Comparison of ENCODE assay signal across 25 cellular contexts in the genomic region with DNA sequence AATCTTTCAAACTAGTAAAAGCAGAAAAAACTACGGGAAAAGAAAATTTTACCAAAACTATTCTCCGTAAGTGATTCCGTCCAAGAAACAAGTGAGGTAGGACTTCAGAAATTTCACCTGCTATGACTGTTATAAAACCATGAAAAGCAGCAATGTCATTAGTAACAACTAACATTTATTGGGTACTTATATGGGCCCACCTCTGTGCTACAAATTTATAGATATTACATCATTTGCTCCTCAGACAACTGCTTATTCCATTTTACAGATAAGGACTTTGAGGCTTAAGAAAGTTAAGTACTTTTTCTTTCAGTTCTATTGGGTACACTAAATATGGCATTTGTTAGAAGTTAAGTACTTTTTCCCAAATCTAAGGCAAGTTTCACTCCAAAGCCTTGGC. TPM values are rescaled to one million over a fixed set of nuclear protein-coding genes. Genes with fewer than 3 reads are reported as not detected.
"Had no signal": no experiment of that assay in that cellular context is flagged by ENCODE, and none has a peak within 500 bp of the region (broad histone marks: within the 10 kb centered on the region; RNA-seq: fewer than 3 reads in every experiment).

No MANE protein-coding gene starts in this region.

- H3K27me3 ChIP-seq: ascending aorta, breast epithelium, cardiac muscle cell, colonic mucosa, foreskin keratinocyte, gastrocnemius medialis, heart left ventricle had no signal

- H3K4me1 ChIP-seq: ascending aorta, breast epithelium, colonic mucosa, foreskin keratinocyte, gastrocnemius medialis had no signal

- DNase-seq: activated B cell treated with CpG ODN at 0.5 μM for 24 hours; activated CD4-positive, alpha-beta memory T cell treated with anti-CD3 and anti-CD28 coated beads, Interleukin-2, amount 10 ng/mL, durations not matched to agents 7 days and 5 days; activated CD4-positive, alpha-beta T cell treated with anti-CD3 and anti-CD28 coated beads for 48 hours; activated CD8-positive, alpha-beta memory T cell treated with anti-CD3 and anti-CD28 coated beads, Interleukin-2, amount 50 U/mL, for 48 hours; activated gamma-delta T cell; activated naive CD4-positive, alpha-beta T cell; activated naive CD4-positive, alpha-beta T cell treated with anti-CD3 and anti-CD28 coated beads, Interleukin-2, amount 10 ng/mL, durations not matched to agents 7 days and 5 days; activated naive CD8-positive, alpha-beta T cell treated with anti-CD3 and anti-CD28 coated beads, Interleukin-2, amount 10 ng/mL, durations not matched to agents 7 days and 5 days; activated T-cell treated with anti-CD3 and anti-CD28 coated beads for 4 hours; activated T-cell treated with anti-CD3 and anti-CD28 coated beads, Interleukin-2, amount 50 U/mL, for 24 hours; activated T-cell treated with anti-CD3 and anti-CD28 coated beads, Interleukin-2, amount 50 U/mL, for 72 hours; central memory CD4-positive, alpha-beta T cell; cerebellar nuclear complex; colonic mucosa; effector CD8-positive, alpha-beta T cell; foreskin keratinocyte; gastrocnemius medialis; glutamatergic neuron; heart left ventricle; T-helper 2 cell; WERI-Rb-1 had no signal

- H3K4me3 ChIP-seq: ascending aorta, breast epithelium, cardiac muscle cell, colonic mucosa, gastrocnemius medialis, heart left ventricle had no signal

- H3K36me3 ChIP-seq: ascending aorta, breast epithelium, cardiac muscle cell, colonic mucosa, gastrocnemius medialis, heart left ventricle, WERI-Rb-1 had no signal

- H3K27ac ChIP-seq: ascending aorta, breast epithelium, cardiac muscle cell, colonic mucosa, foreskin keratinocyte, gastrocnemius medialis, heart left ventricle, WERI-Rb-1 had no signal

- H3K9me3 ChIP-seq: ascending aorta, breast epithelium, colonic mucosa, gastrocnemius medialis, heart left ventricle had no signal

RNA-seq across cellular contexts. Expression of gene HACD1, which starts 36.3 kb away (rescaled TPM):
- total RNA-seq: T-helper 1 cell treated with Interleukin-12 subunit alpha and Interleukin-12 subunit beta and Interleukin-4 antibody, amounts not matched to agents 30 ng/mL and 1 ng/mL, for 36 hours had no signal
